ENCODE assay signal across 20 cellular contexts in genomic region chr9:138033950-138034349, GRCh38.
"Had no signal": no experiment of that assay in that cellular context is flagged by ENCODE, and none has a peak within 500 bp of the region (broad histone marks: within the 10 kb centered on the region; RNA-seq: fewer than 3 reads in every experiment).

No MANE protein-coding gene starts in this region.

- DNase-seq: cerebellar nuclear complex; cortex of kidney; effector CD4-positive, alpha-beta T cell; foreskin fibroblast; left lung; occipital lobe; ovary; sigmoid colon; stimulated activated CD4-positive, alpha-beta T cell treated with anti-CD3 and anti-CD28 coated beads, Interleukin-2, amount 100 ng/mL, for 24 hours; stimulated activated naive CD4-positive, alpha-beta T cell treated with Interleukin-2 at 50 U/mL for 16 hours; stomach had no signal

- H3K36me3 ChIP-seq: gastrocnemius medialis, left lung, ovary, sigmoid colon, stomach, thoracic aorta, tibial nerve had no signal

- H3K4me3 ChIP-seq: gastrocnemius medialis, left lung, ovary, psoas muscle, sigmoid colon, stomach, thoracic aorta, tibial nerve had no signal

- H3K9me3 ChIP-seq: gastrocnemius medialis, left lung, ovary, psoas muscle, sigmoid colon, thoracic aorta, tibial nerve had no signal

- ATAC-seq: esophagus mucosa; gastrocnemius medialis; left lung; naive thymus-derived CD8-positive, alpha-beta T cell; psoas muscle; right cardiac atrium; stimulated activated effector memory CD8-positive, alpha-beta T cell treated with anti-CD3 and anti-CD28 coated beads, Interleukin-12 subunit alpha, Interleukin-12 subunit beta, amount 100 ng/mL, for 72 hours had no signal

- H3K4me1 ChIP-seq: gastrocnemius medialis, left lung, psoas muscle, stomach, tibial nerve had no signal

- H3K27me3 ChIP-seq: ovary, tibial nerve had no signal

- H3K27ac ChIP-seq: epithelial cell of prostate, gastrocnemius medialis, left lung, ovary, psoas muscle, sigmoid colon, stomach, thoracic aorta, tibial nerve had no signal
